Comparison of ENCODE assay signal across 11 cellular contexts in the genomic region with DNA sequence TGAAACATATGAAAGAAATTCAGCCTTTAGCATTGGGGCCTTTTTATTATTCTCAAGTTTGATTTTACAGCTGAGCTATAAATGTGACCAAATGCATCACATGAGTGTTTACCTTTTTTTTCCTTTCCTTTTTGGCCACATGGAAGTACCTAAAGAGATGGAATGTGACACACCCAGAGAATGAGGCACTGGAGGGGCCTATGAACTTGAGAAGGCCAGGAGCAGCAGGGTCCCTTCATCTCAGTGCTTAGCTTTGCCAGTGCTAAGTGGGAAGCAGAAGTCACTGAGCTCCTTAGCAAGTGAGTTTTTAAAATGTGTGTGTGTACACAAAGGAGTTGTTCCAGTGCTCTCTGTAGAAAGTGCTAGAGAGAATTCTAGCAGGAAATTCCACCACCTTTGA. TPM values are rescaled to one million over a fixed set of nuclear protein-coding genes. Genes with fewer than 3 reads are reported as not detected.
DNase-seq lines count a peak whose midpoint lies in the region; ATAC-seq and TF ChIP-seq lines count a peak whose summit lies in the region.
"Had no signal": no experiment of that assay in that cellular context is flagged by ENCODE, and none has a peak within 500 bp of the region (broad histone marks: within the 10 kb centered on the region; RNA-seq: fewer than 3 reads in every experiment).

No MANE protein-coding gene starts in this region.

- ATAC-seq in CD4-positive, CD25-positive, alpha-beta regulatory T cell (ENCODE audit: low read depth in 2 of 2), result no peak
- no peak for ATAC-seq in HG02852 (IDR thresholded peaks at IDR 0.05; ENCODE audit: unreplicated experiment)
- ATAC-seq: activated CD8-positive, alpha-beta T cell treated with anti-CD3 and anti-CD28 coated beads, Interleukin-2, amount 10 ng/mL, durations not matched to agents 7 days and 5 days had no signal

- H4K20me1 ChIP-seq in osteoblast (ENCODE audit: insufficient read depth, low read length), result peaks cover 9% of the 10 kb centered on the region

- no peak overlapping the region for H2AFZ ChIP-seq in osteoblast (ENCODE audit: low read length)

- no peak overlapping the region for H3K4me3 ChIP-seq in CD4-positive, CD25-positive, alpha-beta regulatory T cell (ENCODE audit: low read depth, low read length)
- H3K4me3 ChIP-seq in osteoblast (ENCODE audit: insufficient read depth, low read length), result no peak overlapping the region
- H3K4me3 ChIP-seq: coronary artery had no signal

- no peaks in the 10 kb centered on the region for H3K27me3 ChIP-seq in CD4-positive, CD25-positive, alpha-beta regulatory T cell (ENCODE audit: control insufficient read depth, insufficient read depth, low read length)
- no peaks in the 10 kb centered on the region for H3K27me3 ChIP-seq in osteoblast (ENCODE audit: insufficient read depth, low read length)

- TF ChIP-seq CTCF in osteoblast (IDR thresholded peaks at IDR 0.05; ENCODE audit: extremely low read depth, low read depth, low read length), result no peak

- peaks cover 15% of the 10 kb centered on the region for H3K4me1 ChIP-seq in CD4-positive, CD25-positive, alpha-beta regulatory T cell (ENCODE audit: control insufficient read depth, insufficient read depth, low read length, poor library complexity, severe bottlenecking)
- H3K4me1 ChIP-seq in osteoblast (ENCODE audit: insufficient read depth, low read length), result peaks cover 55% of the 10 kb centered on the region

- H3K79me2 ChIP-seq in osteoblast (ENCODE audit: insufficient read depth, low read length), result peaks cover 94% of the 10 kb centered on the region

- peak overlapping the region in 1 of 4 donors; percentile 19 for H3K4me3 Mint-ChIP-seq in CD4-positive, CD25-positive, alpha-beta regulatory T cell
- no peak overlapping the region for H3K4me3 Mint-ChIP-seq in immature natural killer cell
- H3K4me3 Mint-ChIP-seq: activated CD8-positive, alpha-beta T cell treated with anti-CD3 and anti-CD28 coated beads, Interleukin-2, amount 10 ng/mL, durations not matched to agents 7 days and 5 days had no signal

- DNase-seq in CD4-positive, CD25-positive, alpha-beta regulatory T cell, result no peak
- DNase-seq in OCI-M1 (lab: John Stamatoyannopoulos, UW) (peak; percentile 57), immature natural killer cell (no peak), osteoblast (ENCODE audit: insufficient read length, low spot score, missing footprints) (no peak), NCI-H128 (lab: John Stamatoyannopoulos, UW; ENCODE audit: unreplicated experiment) (no peak), MV-4-11 (lab: John Stamatoyannopoulos, UW) (no peak), iPS-NIHi11 (ENCODE audit: low spot score) (no peak)
- DNase-seq: activated CD8-positive, alpha-beta T cell treated with anti-CD3 and anti-CD28 coated beads, Interleukin-2, amount 10 ng/mL, durations not matched to agents 7 days and 5 days; nucleus accumbens had no signal

- H3K4me1 Mint-ChIP-seq in CD4-positive, CD25-positive, alpha-beta regulatory T cell, result peaks cover 29 to 87% (median 57%) of the 10 kb centered on the region in 4 donors
- H3K4me1 Mint-ChIP-seq in immature natural killer cell, result peaks cover 52 to 77% of the 10 kb centered on the region in 2 donors

- H3K27ac Mint-ChIP-seq in CD4-positive, CD25-positive, alpha-beta regulatory T cell, result peak overlapping the region; percentile 10 to 87 (median 62)
- H3K27ac Mint-ChIP-seq in immature natural killer cell, result peak overlapping the region in 4 of 6 donors; percentile 33 to 74 (median 66)
- H3K27ac Mint-ChIP-seq: activated CD8-positive, alpha-beta T cell treated with anti-CD3 and anti-CD28 coated beads, Interleukin-2, amount 10 ng/mL, durations not matched to agents 7 days and 5 days had no signal

- H3K36me3 Mint-ChIP-seq in CD4-positive, CD25-positive, alpha-beta regulatory T cell, result no peaks in the 10 kb centered on the region
- H3K36me3 Mint-ChIP-seq in immature natural killer cell, result no peaks in the 10 kb centered on the region

- H3K9me3 ChIP-seq in CD4-positive, CD25-positive, alpha-beta regulatory T cell (ENCODE audit: control insufficient read depth in 2 of 2, low read length in 2 of 2), result no peaks in the 10 kb centered on the region
- no peaks in the 10 kb centered on the region for H3K9me3 ChIP-seq in osteoblast (ENCODE audit: low read depth, low read length)

- no peak overlapping the region for H3K4me2 ChIP-seq in osteoblast (ENCODE audit: insufficient read depth, low read length)

- no peak overlapping the region for H3K27ac ChIP-seq in CD4-positive, CD25-positive, alpha-beta regulatory T cell (ENCODE audit: insufficient read depth, low read length, poor library complexity, severe bottlenecking)
- peak overlapping the region; percentile 41 for H3K27ac ChIP-seq in osteoblast (ENCODE audit: low read depth, low read length)
- H3K27ac ChIP-seq: coronary artery had no signal

- H3K36me3 ChIP-seq in CD4-positive, CD25-positive, alpha-beta regulatory T cell (ENCODE audit: control insufficient read depth, insufficient read depth, low read length), result no peaks in the 10 kb centered on the region
- H3K36me3 ChIP-seq in osteoblast (ENCODE audit: insufficient read depth, low read length), result peaks cover 5% of the 10 kb centered on the region

- no peaks in the 10 kb centered on the region for H3K27me3 Mint-ChIP-seq in CD4-positive, CD25-positive, alpha-beta regulatory T cell
- peaks cover 0 to 2% (median 0%) of the 10 kb centered on the region in 3 donors for H3K27me3 Mint-ChIP-seq in immature natural killer cell (ENCODE audit: low read depth in 3 of 3)

- H3K9me3 Mint-ChIP-seq in CD4-positive, CD25-positive, alpha-beta regulatory T cell, result no peaks in the 10 kb centered on the region
- H3K9me3 Mint-ChIP-seq in immature natural killer cell, result no peaks in the 10 kb centered on the region

RNA-seq across cellular contexts. Expression of a gene that starts 44.7 kb away (rescaled TPM):
- 45.2 TPM for total RNA-seq in CD4-positive, CD25-positive, alpha-beta regulatory T cell
- polyA plus RNA-seq in CD4-positive, CD25-positive, alpha-beta regulatory T cell, result 1 to 10 TPM; 1.2 to 3.8 (median 2.1) TPM
- 1 to 10 TPM in 2 of 3 donors, under 1 TPM in 1; 0.17 to 4.5 (median 3.3) TPM for polyA plus RNA-seq in immature natural killer cell
- 25.9 and 29.3 TPM in 2 replicates for total RNA-seq in osteoblast
